ENCODE assay signal across 22 cellular contexts in the genomic region with DNA sequence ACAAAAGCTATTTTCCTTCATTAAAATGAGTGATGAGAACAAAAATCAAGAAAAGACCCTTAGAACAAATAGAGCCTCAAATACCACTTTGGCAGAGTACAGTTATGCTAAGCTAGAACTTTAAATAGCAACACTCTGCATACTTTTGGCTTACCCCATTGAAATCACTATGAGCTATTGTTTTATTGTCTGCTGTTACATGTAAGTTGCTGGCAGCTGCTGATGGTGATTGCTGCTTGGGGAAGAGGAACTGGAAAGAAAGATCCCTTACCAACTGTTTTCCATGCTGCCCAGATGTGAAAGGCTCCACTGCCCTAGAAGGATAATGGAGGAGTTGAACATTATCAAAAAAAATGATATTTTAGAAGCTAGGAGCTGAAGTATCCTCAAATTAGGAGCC.
"Had no signal": no experiment of that assay in that cellular context is flagged by ENCODE, and none has a peak within 500 bp of the region (broad histone marks: within the 10 kb centered on the region; RNA-seq: fewer than 3 reads in every experiment).

No MANE protein-coding gene starts in this region.

- DNase-seq: activated T-cell treated with anti-CD3 and anti-CD28 coated beads, Interleukin-2, amount 50 U/mL, for 24 hours; colonic mucosa; dorsolateral prefrontal cortex; endodermal cell; heart right ventricle; left cardiac atrium; mesenchymal stem cell; mucosa of descending colon; naive thymus-derived CD8-positive, alpha-beta T cell; right cardiac atrium; stimulated activated CD4-positive, alpha-beta T cell treated with anti-CD3 and anti-CD28 coated beads, Interleukin-1b, Interleukin-23, amount 100 ng/mL, for 48 hours; substantia nigra; T-cell; thyroid gland; upper lobe of right lung had no signal

- H3K27me3 Mint-ChIP-seq: activated T-cell treated with anti-CD3 and anti-CD28 coated beads, Interleukin-2, amount 50 U/mL, for 24 hours; activated T-helper 17 cell treated with anti-CD3 and anti-CD28 coated beads, Interleukin-2, amount 50 U/mL, for 72 hours; stimulated activated naive CD8-positive, alpha-beta T cell treated with anti-CD3 and anti-CD28 coated beads, Interleukin-15, Interleukin-2, amounts not matched to agents 100 ng/mL and 50 ng/mL, for 24 hours; T-cell had no signal

- H3K9me3 Mint-ChIP-seq: activated T-cell treated with anti-CD3 and anti-CD28 coated beads, Interleukin-2, amount 50 U/mL, for 24 hours; activated T-helper 17 cell treated with anti-CD3 and anti-CD28 coated beads, Interleukin-2, amount 50 U/mL, for 72 hours; endodermal cell; stimulated activated naive CD8-positive, alpha-beta T cell treated with anti-CD3 and anti-CD28 coated beads, Interleukin-15, Interleukin-2, amounts not matched to agents 100 ng/mL and 50 ng/mL, for 24 hours had no signal

- ATAC-seq: activated naive CD4-positive, alpha-beta T cell treated with anti-CD3 and anti-CD28 coated beads, Interleukin-2, amount 50 U/mL, for 72 hours; activated T-helper 17 cell treated with anti-CD3 and anti-CD28 coated beads, Interleukin-2, amount 50 U/mL, for 72 hours; left cardiac atrium; mucosa of descending colon; naive thymus-derived CD8-positive, alpha-beta T cell; right cardiac atrium; SK-N-SH treated with all-trans-retinoic acid at 6 μM for 48 hours; T-cell; upper lobe of right lung had no signal

- H3K4me3 ChIP-seq: ascending aorta, breast epithelium, colonic mucosa, dorsolateral prefrontal cortex, heart right ventricle, mucosa of descending colon, prostate gland, thyroid gland, upper lobe of right lung had no signal

- H3K4me3 Mint-ChIP-seq: activated T-cell treated with anti-CD3 and anti-CD28 coated beads, Interleukin-2, amount 50 U/mL, for 24 hours; activated T-helper 17 cell treated with anti-CD3 and anti-CD28 coated beads, Interleukin-2, amount 50 U/mL, for 72 hours; endodermal cell; naive thymus-derived CD8-positive, alpha-beta T cell; stimulated activated naive CD8-positive, alpha-beta T cell treated with anti-CD3 and anti-CD28 coated beads, Interleukin-15, Interleukin-2, amounts not matched to agents 100 ng/mL and 50 ng/mL, for 24 hours; T-cell had no signal

- H3K27ac ChIP-seq: ascending aorta, breast epithelium, colonic mucosa, dorsolateral prefrontal cortex, heart right ventricle, prostate gland, thyroid gland, upper lobe of right lung had no signal

- H3K4me1 Mint-ChIP-seq: activated T-helper 17 cell treated with anti-CD3 and anti-CD28 coated beads, Interleukin-2, amount 50 U/mL, for 72 hours; naive thymus-derived CD8-positive, alpha-beta T cell; T-cell had no signal

- H3K27ac Mint-ChIP-seq: activated naive CD4-positive, alpha-beta T cell treated with anti-CD3 and anti-CD28 coated beads, Interleukin-2, amount 50 U/mL, for 72 hours; activated T-cell treated with anti-CD3 and anti-CD28 coated beads, Interleukin-2, amount 50 U/mL, for 24 hours; activated T-helper 17 cell treated with anti-CD3 and anti-CD28 coated beads, Interleukin-2, amount 50 U/mL, for 72 hours; endodermal cell; naive thymus-derived CD8-positive, alpha-beta T cell; stimulated activated naive CD8-positive, alpha-beta T cell treated with anti-CD3 and anti-CD28 coated beads, Interleukin-15, Interleukin-2, amounts not matched to agents 100 ng/mL and 50 ng/mL, for 24 hours; T-cell had no signal

- H3K4me1 ChIP-seq: ascending aorta, breast epithelium, colonic mucosa, prostate gland, thyroid gland, upper lobe of right lung had no signal

- H3K36me3 ChIP-seq: ascending aorta, breast epithelium, colonic mucosa, heart right ventricle, prostate gland, thyroid gland, upper lobe of right lung had no signal

- H3K27me3 ChIP-seq: ascending aorta, breast epithelium, colonic mucosa, dorsolateral prefrontal cortex, heart right ventricle, thyroid gland, upper lobe of right lung had no signal

- H3K36me3 Mint-ChIP-seq: activated naive CD4-positive, alpha-beta T cell treated with anti-CD3 and anti-CD28 coated beads, Interleukin-2, amount 50 U/mL, for 72 hours; naive thymus-derived CD8-positive, alpha-beta T cell; T-cell had no signal

- H3K9me3 ChIP-seq: ascending aorta, breast epithelium, colonic mucosa, heart right ventricle, mucosa of descending colon, prostate gland, thyroid gland, upper lobe of right lung had no signal
